ENCODE assay signal across 8 cellular contexts in the genomic region with DNA sequence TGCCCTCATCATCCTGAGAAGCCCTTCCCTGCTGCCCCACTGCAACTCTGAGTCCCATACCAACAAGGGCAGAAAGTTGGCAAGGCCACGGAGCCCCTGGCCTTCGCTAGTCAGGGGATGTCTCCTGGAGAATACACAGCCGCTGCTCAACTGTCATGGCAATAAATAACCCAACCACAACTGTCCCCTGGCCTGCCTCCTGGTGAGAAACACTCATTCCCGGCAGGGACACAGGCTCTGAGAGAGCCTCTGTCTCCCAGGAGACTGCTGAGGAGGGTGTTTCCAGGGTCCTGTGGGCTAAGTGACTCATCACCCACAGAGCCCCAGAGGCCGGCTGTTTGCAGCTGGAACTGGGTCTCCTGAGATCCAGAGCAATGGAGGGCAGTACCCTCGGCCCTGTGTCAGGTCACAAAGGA.
A peak's percentile ranks its signal among the peaks of the same experiment; 100 is the strongest.
DNase-seq lines count a peak whose midpoint lies in the region; ATAC-seq, FAIRE-seq and TF ChIP-seq lines count a peak whose summit lies in the region.

No MANE protein-coding gene starts in this region.

- peak in 3 of 4 donors; percentile 20 to 31 (median 30) for ATAC-seq in right lobe of liver
- no peak; the same call in 2 of the 3 replicates for ATAC-seq in HepG2
- ATAC-seq in HG03139 (IDR thresholded peaks at IDR 0.05; ENCODE audit: unreplicated experiment), result peak; percentile 71
- ATAC-seq in stimulated activated naive B cell treated with anti-CD40 and anti-IgM and Interleukin-4, amounts not matched to agents 10 μg/mL and 1 μg/mL and 100 μg/mL, for 72 hours (replicated peaks), result peak; percentile 88 to 89

- no peaks in the 10 kb centered on the region for H4K20me1 ChIP-seq in HepG2 (ENCODE audit: insufficient read depth, low read length)
- H4K20me1 ChIP-seq in astrocyte (ENCODE audit: insufficient read depth, low read length), result no peaks in the 10 kb centered on the region

- no peaks in the 10 kb centered on the region for H3K36me3 ChIP-seq in right lobe of liver
- no peaks in the 10 kb centered on the region for H3K36me3 ChIP-seq in HepG2 (replicated peaks in 1 of 2; ENCODE audit: control insufficient read depth in 1 of 2, insufficient read depth in 2 of 2, low read length in 2 of 2)
- no peaks in the 10 kb centered on the region for H3K36me3 ChIP-seq in astrocyte (ENCODE audit: insufficient read depth, low read length)

- H3K27me3 ChIP-seq in right lobe of liver, result no peaks in the 10 kb centered on the region
- peaks cover 2 to 9% of the 10 kb centered on the region in 2 experiments; a peak in 1 of 5 replicates for H3K27me3 ChIP-seq in HepG2 (ENCODE audit: control insufficient read depth in 1 of 2, insufficient read depth in 2 of 2, low read length in 2 of 2)
- no peaks in the 10 kb centered on the region for H3K27me3 ChIP-seq in astrocyte (ENCODE audit: insufficient read depth, low read length)

- no peaks in the 10 kb centered on the region for H3K36me3 Mint-ChIP-seq in astrocyte (ENCODE audit: low read depth, unreplicated experiment)
- peaks cover 0 to 2% of the 10 kb centered on the region in 2 donors for H3K36me3 Mint-ChIP-seq in stimulated activated naive B cell treated with anti-CD40 and anti-IgM and Interleukin-4, amounts not matched to agents 10 μg/mL and 1 μg/mL and 100 μg/mL, for 72 hours

- peak overlapping the region; percentile 97 for H3K27ac Mint-ChIP-seq in astrocyte (ENCODE audit: unreplicated experiment)
- peak overlapping the region; percentile 90 for H3K27ac Mint-ChIP-seq in stimulated activated naive B cell treated with anti-CD40 and anti-IgM and Interleukin-4, amounts not matched to agents 10 μg/mL and 1 μg/mL and 100 μg/mL, for 72 hours

- H3K9me3 ChIP-seq in right lobe of liver (no peaks in the 10 kb centered on the region), HepG2 (ENCODE audit: low read length) (no peaks in the 10 kb centered on the region), astrocyte (ENCODE audit: insufficient read depth, low read depth, low read length) (no peaks in the 10 kb centered on the region)

- no peak for TF ChIP-seq RAD21 in HepG2 (CRISPR knock-in tag; IDR thresholded peaks at IDR 0.05)

- no TSS peak for BruUV-seq in HepG2 (replicated peaks; lab: Mats Ljungman, UMichigan)

- H2AFZ ChIP-seq in HepG2 (ENCODE audit: low read length) (no peak overlapping the region), astrocyte (ENCODE audit: low read depth, low read length) (peak overlapping the region; percentile 46)

- TF ChIP-seq CTCF in right lobe of liver (IDR thresholded peaks at IDR 0.05) (no peak), HepG2 (CRISPR knock-in tag; IDR thresholded peaks at IDR 0.05) (no peak), astrocyte (IDR thresholded peaks at IDR 0.05; ENCODE audit: insufficient read depth, low read depth, low read length) (no peak)

- H3K4me2 ChIP-seq in HepG2 (ENCODE audit: low read depth, low read length) (no peak overlapping the region), astrocyte (ENCODE audit: low read length) (peak overlapping the region; percentile 48)

- no peak overlapping the region for H3K27ac ChIP-seq in right lobe of liver
- no peak overlapping the region for H3K27ac ChIP-seq in HepG2 (ENCODE audit: extremely low read length, insufficient read depth, low read length)
- no peak overlapping the region for H3K27ac ChIP-seq in astrocyte (ENCODE audit: low read depth, low read length)

- peak overlapping the region; percentile 60 for H3K4me3 Mint-ChIP-seq in astrocyte (ENCODE audit: unreplicated experiment)
- peak overlapping the region; percentile 59 to 74 for H3K4me3 Mint-ChIP-seq in stimulated activated naive B cell treated with anti-CD40 and anti-IgM and Interleukin-4, amounts not matched to agents 10 μg/mL and 1 μg/mL and 100 μg/mL, for 72 hours

- H3K4me3 ChIP-seq in right lobe of liver (no peak overlapping the region), HepG2 (replicated peaks in 1 of 3; ENCODE audit: insufficient read depth in 1 of 3, low read depth in 2 of 3, low read length in 3 of 3) (no peak overlapping the region), astrocyte (ENCODE audit: insufficient read depth, low read depth, low read length) (no peak overlapping the region)

- H3K9me3 Mint-ChIP-seq in astrocyte (ENCODE audit: unreplicated experiment), result peaks cover 3% of the 10 kb centered on the region
- H3K9me3 Mint-ChIP-seq in stimulated activated naive B cell treated with anti-CD40 and anti-IgM and Interleukin-4, amounts not matched to agents 10 μg/mL and 1 μg/mL and 100 μg/mL, for 72 hours, result peaks cover 0 to 4% of the 10 kb centered on the region in 2 donors

- no peak for TF ChIP-seq POLR2A in right lobe of liver (IDR thresholded peaks at IDR 0.05)
- no peak for TF ChIP-seq POLR2A in HepG2 (IDR thresholded peaks at IDR 0.05; ENCODE audit: insufficient read depth in 1 of 2, low read depth in 2 of 2, low read length in 2 of 2)

- TF ChIP-seq EP300 in HepG2 (IDR thresholded peaks at IDR 0.05; ENCODE audit: low read depth in 2 of 2, low read length in 2 of 2) (no peak), HepG2 (CRISPR knock-in tag; IDR thresholded peaks at IDR 0.05; ENCODE audit: borderline replicate concordance) (no peak)

- CTCF ChIA-PET in HepG2 (lab: Yijun Ruan, JAX; ENCODE audit: low intra/inter-chr PET ratio, low total read pairs), result no interaction called here

- no peak for FAIRE-seq in HepG2 (lab: Jason Lieb, UNC)
- FAIRE-seq in astrocyte (lab: Jason Lieb, UNC), result no peak

- peaks cover 26% of the 10 kb centered on the region for H3K4me1 Mint-ChIP-seq in astrocyte (ENCODE audit: low read depth, unreplicated experiment)
- peaks cover 22 to 33% of the 10 kb centered on the region in 2 donors for H3K4me1 Mint-ChIP-seq in stimulated activated naive B cell treated with anti-CD40 and anti-IgM and Interleukin-4, amounts not matched to agents 10 μg/mL and 1 μg/mL and 100 μg/mL, for 72 hours

- no peaks in the 10 kb centered on the region for H3K27me3 Mint-ChIP-seq in astrocyte (ENCODE audit: low read depth, unreplicated experiment)
- peaks cover 0 to 12% of the 10 kb centered on the region in 2 donors for H3K27me3 Mint-ChIP-seq in stimulated activated naive B cell treated with anti-CD40 and anti-IgM and Interleukin-4, amounts not matched to agents 10 μg/mL and 1 μg/mL and 100 μg/mL, for 72 hours

- no peak for DNase-seq in right lobe of liver
- DNase-seq in HepG2 (ENCODE audit: low spot score), result no peak
- DNase-seq in astrocyte (ENCODE audit: low read depth), result peak; percentile 80
- peak; percentile 71 for DNase-seq in stimulated activated naive B cell treated with anti-CD40 and anti-IgM and Interleukin-4, amounts not matched to agents 10 μg/mL and 1 μg/mL and 100 μg/mL, for 72 hours
- no peak for DNase-seq in NCI-H1694 treated with DMSO at 0.1 percent for 48 hours (lab: John Stamatoyannopoulos, UW)
- DNase-seq in cerebellum (ENCODE audit: low spot score), result no peak
- DNase-seq in NCI-H446 (lab: John Stamatoyannopoulos, UW), result no peak

- POLR2A ChIA-PET in HepG2 (lab: Yijun Ruan, JAX), result no interaction called here

- in situ Hi-C loops in HepG2 (cut with HindIII; ENCODE audit: extremely low pct_ligation_motif_present, low pct_unique_long_range_greater_than_20kb), result no loop called here

- H3K9ac ChIP-seq in HepG2 (ENCODE audit: insufficient read depth, low read depth, low read length), result no peak overlapping the region
- H3K9ac ChIP-seq in astrocyte (ENCODE audit: low read length), result peak overlapping the region; percentile 14

- intact Hi-C loops in right lobe of liver (cut with DNase I) (no loop called here), HepG2 (cut with micrococcal nuclease; ENCODE audit: unreplicated experiment) (no loop called here)

- WGBS in right lobe of liver (ENCODE audit: insufficient coverage, low coverage, low lambda C conversion rate, missing lambda C conversion rate), result 66% methylated on average over 5 of the region's 6 CpGs
- 0% methylated on average over 4 of the region's 6 CpGs for WGBS in HepG2 (ENCODE audit: low lambda C conversion rate)

- no peaks in the 10 kb centered on the region for H3K4me1 ChIP-seq in right lobe of liver
- H3K4me1 ChIP-seq in HepG2 (ENCODE audit: insufficient read depth, low read length), result no peaks in the 10 kb centered on the region
- peaks cover 11% of the 10 kb centered on the region for H3K4me1 ChIP-seq in astrocyte (ENCODE audit: insufficient read depth, low read length)

- H3K79me2 ChIP-seq in HepG2 (ENCODE audit: insufficient read depth, low read length) (no peaks in the 10 kb centered on the region), astrocyte (ENCODE audit: insufficient read depth, low read length) (no peaks in the 10 kb centered on the region)

TF ChIP-seq in HepG2, 621 proteins besides CTCF, POLR2A, EP300 and RAD21 (continues in another document):
- TF ChIP-seq ZNF383 (CRISPR knock-in tag; IDR thresholded peaks at IDR 0.05; ENCODE audit: borderline replicate concordance), result no peak
- TF ChIP-seq AHR (CRISPR knock-in tag; IDR thresholded peaks at IDR 0.05), result no peak
- no peak for TF ChIP-seq CHD2 (IDR thresholded peaks at IDR 0.05; ENCODE audit: low read depth, low read length)
- TF ChIP-seq TFAP4 (IDR thresholded peaks at IDR 0.05; ENCODE audit: borderline replicate concordance, low read depth), result no peak
- no peak for TF ChIP-seq HOXA7 (CRISPR knock-in tag; IDR thresholded peaks at IDR 0.05)
- no peak for TF ChIP-seq FLYWCH1 (CRISPR knock-in tag; IDR thresholded peaks at IDR 0.05)
- TF ChIP-seq ZNF253 (CRISPR knock-in tag; IDR thresholded peaks at IDR 0.05; ENCODE audit: borderline replicate concordance), result no peak
- no peak for TF ChIP-seq ZNF547 (CRISPR knock-in tag; IDR thresholded peaks at IDR 0.05)
- TF ChIP-seq, protein P1, sequence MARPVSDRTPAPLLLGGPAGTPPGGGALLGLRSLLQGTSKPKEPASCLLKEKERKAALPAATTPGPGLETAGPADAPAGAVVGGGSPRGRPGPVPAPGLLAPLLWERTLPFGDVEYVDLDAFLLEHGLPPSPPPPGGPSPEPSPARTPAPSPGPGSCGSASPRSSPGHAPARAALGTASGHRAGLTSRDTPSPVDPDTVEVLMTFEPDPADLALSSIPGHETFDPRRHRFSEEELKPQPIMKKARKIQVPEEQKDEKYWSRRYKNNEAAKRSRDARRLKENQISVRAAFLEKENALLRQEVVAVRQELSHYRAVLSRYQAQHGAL (CRISPR knock-in tag; IDR thresholded peaks at IDR 0.05; ENCODE audit: not compliant biosample characterization), result no peak
- TF ChIP-seq ZNF883 (CRISPR knock-in tag; IDR thresholded peaks at IDR 0.05; ENCODE audit: not compliant biosample characterization), result no peak
- no peak for TF ChIP-seq ZC3H13 (CRISPR knock-in tag; IDR thresholded peaks at IDR 0.05)
- TF ChIP-seq ZSCAN12 (CRISPR knock-in tag; IDR thresholded peaks at IDR 0.05), result no peak
- TF ChIP-seq HMG20A (CRISPR knock-in tag; IDR thresholded peaks at IDR 0.05; ENCODE audit: borderline replicate concordance), result no peak
- TF ChIP-seq ZKSCAN5 (CRISPR knock-in tag; IDR thresholded peaks at IDR 0.05), result no peak

Comparison
In these comparisons a context has a peak if more than half of its experiments do, and no peak if none do; other contexts are left out.
1. DNase-seq: peak in astrocyte (single experiment) and stimulated activated naive B cell treated with anti-CD40 and anti-IgM and Interleukin-4, amounts not matched to agents 10 μg/mL and 1 μg/mL and 100 μg/mL, for 72 hours (single experiment); none in right lobe of liver (0 of 3), HepG2 (single experiment), NCI-H1694 treated with DMSO at 0.1 percent for 48 hours (single experiment), cerebellum (single experiment) and NCI-H446 (0 of 2).